11 cellular contexts compared by ENCODE assay signal in the genomic region with DNA sequence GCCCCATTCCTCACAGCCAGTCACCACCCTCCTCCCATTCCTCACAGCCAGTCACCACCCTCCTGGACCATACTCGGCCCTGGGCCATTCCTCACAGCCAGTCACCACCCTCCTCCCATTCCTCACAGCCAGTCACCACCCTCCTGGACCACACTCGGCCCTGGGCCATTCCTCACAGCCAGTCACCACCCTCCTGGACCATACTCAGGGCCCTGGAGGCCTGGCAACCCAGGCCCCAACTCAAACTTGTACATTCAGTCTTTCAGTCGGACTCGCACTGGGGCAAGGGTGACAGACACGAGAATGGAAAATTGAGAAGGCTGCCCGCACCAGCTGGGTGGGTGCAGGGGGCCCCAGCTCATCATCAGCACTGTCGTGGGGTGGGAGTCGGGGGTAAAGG. TPM values are rescaled to one million over a fixed set of nuclear protein-coding genes. Genes with fewer than 3 reads are reported as not detected.
DNase-seq lines count a peak whose midpoint lies in the region; ATAC-seq, FAIRE-seq and TF ChIP-seq lines count a peak whose summit lies in the region.
"Had no signal": no experiment of that assay in that cellular context is flagged by ENCODE, and none has a peak within 500 bp of the region (broad histone marks: within the 10 kb centered on the region; RNA-seq: fewer than 3 reads in every experiment).

No MANE protein-coding gene starts in this region.

- intact Hi-C loops in HepG2 (cut with micrococcal nuclease; ENCODE audit: unreplicated experiment) = no loop called here
- intact Hi-C loops in right lobe of liver (cut with DNase I) = no loop called here
- intact Hi-C loops in aorta (cut with DNase I) = loop anchor here in 1 of 2 donors (2.0 kb wide), 1 partner anchor 30 kb away; a partner anchor contains a TSS

- FAIRE-seq in HepG2 (lab: Jason Lieb, UNC) (no peak), D721Med (lab: Jason Lieb, UNC) (no peak)
- FAIRE-seq: TTC549 had no signal

- H3K9ac ChIP-seq in HepG2 (ENCODE audit: insufficient read depth, low read depth, low read length) (no peak overlapping the region), mesenchymal stem cell (ENCODE audit: low read length) (peak overlapping the region; percentile 69)

- H3K27ac ChIP-seq in HepG2 (ENCODE audit: extremely low read length, insufficient read depth, low read length) = no peak overlapping the region
- H3K27ac ChIP-seq in right lobe of liver = no peak overlapping the region
- H3K27ac ChIP-seq in mesenchymal stem cell (ENCODE audit: low read length, poor library complexity, severe bottlenecking) = no peak overlapping the region
- peak overlapping the region in 1 of 2 donors; percentile 99 for H3K27ac ChIP-seq in aorta (ENCODE audit: low read depth in 1 of 2, low read length in 2 of 2)
- H3K27ac ChIP-seq: ovary had no signal

- H2BK12ac ChIP-seq in mesenchymal stem cell (ENCODE audit: low read length in 2 of 2) = no peak overlapping the region

- H2BK5ac ChIP-seq in mesenchymal stem cell (ENCODE audit: low read depth, low read length, poor library complexity, severe bottlenecking) = no peak overlapping the region

- BruUV-seq in HepG2 (replicated peaks; lab: Mats Ljungman, UMichigan) = no TSS peak

- TF ChIP-seq CTCF in HepG2 (CRISPR knock-in tag; IDR thresholded peaks at IDR 0.05) = no peak
- no peak for TF ChIP-seq CTCF in right lobe of liver (IDR thresholded peaks at IDR 0.05)
- no peak for TF ChIP-seq CTCF in epithelial cell of esophagus (IDR thresholded peaks at IDR 0.05; ENCODE audit: insufficient read depth, low read depth, low read length, missing control alignments)
- no peak for TF ChIP-seq CTCF in D721Med (IDR thresholded peaks at IDR 0.05; ENCODE audit: insufficient read depth, missing control alignments)

- DNase-seq in HepG2 (ENCODE audit: low spot score) = no peak
- DNase-seq in right lobe of liver = no peak
- DNase-seq in epithelial cell of esophagus (ENCODE audit: low read depth) = peak; percentile 14
- DNase-seq in mesenchymal stem cell = no peak
- peak; percentile 92 to 93 for DNase-seq in aorta
- no peak for DNase-seq in NCI-H345 treated with DMSO at 0.1 percent for 48 hours (lab: John Stamatoyannopoulos, UW; ENCODE audit: unreplicated experiment)
- no peak for DNase-seq in D721Med (ENCODE audit: insufficient read length, low spot score)
- DNase-seq in SHP77 (lab: John Stamatoyannopoulos, UW) = no peak
- DNase-seq: NCI-H187 treated with DMSO at 0.1 percent for 48 hours, ovary had no signal

- H3K27me3 ChIP-seq in HepG2 (ENCODE audit: control insufficient read depth in 1 of 2, insufficient read depth in 2 of 2, low read length in 2 of 2) (no peaks in the 10 kb centered on the region), right lobe of liver (no peaks in the 10 kb centered on the region), mesenchymal stem cell (ENCODE audit: control insufficient read depth in 1 of 2, insufficient read depth in 1 of 2, low read length in 2 of 2) (no peaks in the 10 kb centered on the region), aorta (ENCODE audit: control insufficient read depth in 1 of 2, insufficient read depth in 2 of 2, low read length in 1 of 2) (no peaks in the 10 kb centered on the region)
- H3K27me3 ChIP-seq: ovary had no signal

- H3K4me2 ChIP-seq in HepG2 (ENCODE audit: low read depth, low read length) (no peak overlapping the region), mesenchymal stem cell (ENCODE audit: low read length, poor library complexity, severe bottlenecking) (no peak overlapping the region)

- no peak overlapping the region for H2AK5ac ChIP-seq in mesenchymal stem cell (ENCODE audit: low read length, severe bottlenecking)

- H4K91ac ChIP-seq in mesenchymal stem cell (ENCODE audit: low read length) = no peak overlapping the region

- H3K14ac ChIP-seq in mesenchymal stem cell (ENCODE audit: low read length in 2 of 2) = no peak overlapping the region

- H2BK15ac ChIP-seq in mesenchymal stem cell (ENCODE audit: low read depth, poor library complexity, severe bottlenecking) = no peak overlapping the region

- H3K36me3 ChIP-seq in HepG2 (replicated peaks in 1 of 2; ENCODE audit: control insufficient read depth in 1 of 2, insufficient read depth in 2 of 2, low read length in 2 of 2) (peaks cover 17 to 34% of the 10 kb centered on the region in 2 experiments), right lobe of liver (peaks cover 0 to 37% (median 8%) of the 10 kb centered on the region in 4 donors), mesenchymal stem cell (ENCODE audit: control insufficient read depth in 1 of 2, insufficient read depth in 2 of 2, low read depth in 1 of 2, low read length in 2 of 2) (peaks cover 36 to 55% of the 10 kb centered on the region in 2 experiments), aorta (ENCODE audit: control insufficient read depth in 1 of 2, insufficient read depth in 2 of 2, low read length in 1 of 2) (peaks cover 0 to 6% of the 10 kb centered on the region in 2 donors)
- H3K36me3 ChIP-seq: ovary had no signal

- TF ChIP-seq POLR2A in HepG2 (IDR thresholded peaks at IDR 0.05; ENCODE audit: insufficient read depth in 1 of 2, low read depth in 2 of 2, low read length in 2 of 2) (no peak), right lobe of liver (IDR thresholded peaks at IDR 0.05) (no peak)

- H3K4me1 ChIP-seq in HepG2 (ENCODE audit: insufficient read depth, low read length) = peaks cover 30% of the 10 kb centered on the region
- H3K4me1 ChIP-seq in right lobe of liver = no peaks in the 10 kb centered on the region
- H3K4me1 ChIP-seq in mesenchymal stem cell (ENCODE audit: control insufficient read depth, insufficient read depth, low read depth, low read length) = peaks cover 13% of the 10 kb centered on the region
- no peaks in the 10 kb centered on the region for H3K4me1 ChIP-seq in aorta (ENCODE audit: control insufficient read depth in 1 of 2, insufficient read depth in 2 of 2, low read length in 2 of 2)

- POLR2A ChIA-PET in HepG2 (lab: Yijun Ruan, JAX) = no interaction called here

- no peak overlapping the region for H3K23ac ChIP-seq in mesenchymal stem cell (ENCODE audit: low read length in 2 of 2)

- no peaks in the 10 kb centered on the region for H3K79me2 ChIP-seq in HepG2 (ENCODE audit: insufficient read depth, low read length)

- H4K8ac ChIP-seq in mesenchymal stem cell (ENCODE audit: low read length) = no peak overlapping the region

- no peak overlapping the region for H3K4me3 ChIP-seq in HepG2 (replicated peaks in 1 of 3; ENCODE audit: insufficient read depth in 1 of 3, low read depth in 2 of 3, low read length in 3 of 3)
- H3K4me3 ChIP-seq in right lobe of liver = no peak overlapping the region
- no peak overlapping the region for H3K4me3 ChIP-seq in epithelial cell of esophagus (ENCODE audit: low read length)
- no peak overlapping the region for H3K4me3 ChIP-seq in mesenchymal stem cell (ENCODE audit: insufficient read depth in 1 of 2, low read depth in 1 of 2, low read length in 2 of 2)
- no peak overlapping the region for H3K4me3 ChIP-seq in aorta (ENCODE audit: low read length in 2 of 2)
- H3K4me3 ChIP-seq: ovary had no signal

- no peak overlapping the region for H2BK120ac ChIP-seq in mesenchymal stem cell (ENCODE audit: low read depth, low read length)

- H3K9me3 ChIP-seq in HepG2 (ENCODE audit: low read length) (no peaks in the 10 kb centered on the region), right lobe of liver (no peaks in the 10 kb centered on the region), mesenchymal stem cell (ENCODE audit: control insufficient read depth, low read length) (no peaks in the 10 kb centered on the region), aorta (ENCODE audit: control insufficient read depth, low read length) (no peaks in the 10 kb centered on the region)
- H3K9me3 ChIP-seq: ovary had no signal

- H3K18ac ChIP-seq in mesenchymal stem cell (ENCODE audit: low read depth in 1 of 2, low read length in 2 of 2) = no peak overlapping the region

- no peak for TF ChIP-seq RAD21 in HepG2 (CRISPR knock-in tag; IDR thresholded peaks at IDR 0.05)

- H4K20me1 ChIP-seq in HepG2 (ENCODE audit: insufficient read depth, low read length) = no peaks in the 10 kb centered on the region

- in situ Hi-C loops in HepG2 (cut with HindIII; ENCODE audit: extremely low pct_ligation_motif_present, low pct_unique_long_range_greater_than_20kb) = no loop called here

- ATAC-seq in HepG2 = no peak
- no peak for ATAC-seq in right lobe of liver
- ATAC-seq in aorta (ENCODE audit: low FRiP score) = peak; percentile 92

- no peak for TF ChIP-seq EP300 in HepG2 (IDR thresholded peaks at IDR 0.05; ENCODE audit: low read depth in 2 of 2, low read length in 2 of 2)
- TF ChIP-seq EP300 in HepG2 (CRISPR knock-in tag; IDR thresholded peaks at IDR 0.05; ENCODE audit: borderline replicate concordance) = no peak

- no peak overlapping the region for H3K4ac ChIP-seq in mesenchymal stem cell (ENCODE audit: low read depth in 1 of 2, low read length in 2 of 2)

- 92% methylated on average over 8 of the region's 8 CpGs for WGBS in HepG2 (ENCODE audit: low lambda C conversion rate)
- WGBS in right lobe of liver (ENCODE audit: insufficient coverage, low coverage, low lambda C conversion rate, missing lambda C conversion rate) = 78% methylated on average over 8 of the region's 8 CpGs
- WGBS in mesenchymal stem cell = 84% methylated on average over 8 of the region's 8 CpGs
- 7 to 13% methylated on average over 8 of the region's 8 CpGs for WGBS in aorta, 2 donors

- CTCF ChIA-PET in HepG2 (lab: Yijun Ruan, JAX; ENCODE audit: low intra/inter-chr PET ratio, low total read pairs) = no interaction called here

- H2AFZ ChIP-seq in HepG2 (ENCODE audit: low read length) (no peak overlapping the region), mesenchymal stem cell (ENCODE audit: low read depth, low read length) (no peak overlapping the region)

- H3K79me1 ChIP-seq in mesenchymal stem cell (replicated peaks; ENCODE audit: low read length, poor library complexity, severe bottlenecking) = no peaks in the 10 kb centered on the region

RNA-seq across cellular contexts. Expression of a gene that starts 30.4 kb away (rescaled TPM):
- total RNA-seq in HepG2 (2016; rRNA removed; fragmentation: Illumina TruSeq; extraction: Trizol) (47.7 and 67.2 TPM in 2 replicates), right lobe of liver (10 to 100 TPM; 14.1 to 20.5 (median 16.1) TPM), aorta (10 to 100 TPM; 52.0 to 58.8 TPM)
- total RNA-seq in HepG2 (2016; cell fraction: cytosol; rRNA removed; fragmentation: Illumina TruSeq; extraction: Trizol; ENCODE audit: low read depth) = 118 and 125 TPM in 2 replicates
- total RNA-seq in HepG2 (2016; cell fraction: insoluble cytoplasmic fraction; rRNA removed; fragmentation: Illumina TruSeq; extraction: Trizol) = 39.3 and 64.3 TPM in 2 replicates
- total RNA-seq in HepG2 (2016; cell fraction: membrane; rRNA removed; fragmentation: Illumina TruSeq; extraction: Trizol) = 103 and 104 TPM in 2 replicates
- total RNA-seq in HepG2 (2016; cell fraction: nucleus; rRNA removed; fragmentation: Illumina TruSeq; extraction: Trizol) = 38.8 and 51.8 TPM in 2 replicates
- polyA plus RNA-seq in HepG2 (2011; rRNA removed) (67.1 and 73.1 TPM in 2 replicates), aorta (10 to 100 TPM; 15.3 to 19.5 TPM)
- 53.2 and 56.1 TPM in 2 replicates for polyA plus RNA-seq in HepG2 (2011; cell fraction: cytosol; rRNA removed)
- 50.7 and 52.2 TPM in 2 replicates for polyA plus RNA-seq in HepG2 (2011; cell fraction: nucleus; rRNA removed)
- 78.2 and 88.0 TPM in 2 replicates for polyA plus RNA-seq in HepG2 (2012)
- 38.6 and 41.3 TPM in 2 replicates for polyA plus RNA-seq in HepG2 (2016; cell fraction: cytosol; fragmentation: Illumina TruSeq; extraction: Trizol; ENCODE audit: low read depth)
- 59.9 and 75.2 TPM in 2 replicates for polyA plus RNA-seq in HepG2 (2016; cell fraction: insoluble cytoplasmic fraction; fragmentation: Illumina TruSeq; extraction: Trizol; ENCODE audit: low read depth)
- polyA plus RNA-seq in HepG2 (2016; cell fraction: membrane; fragmentation: Illumina TruSeq; extraction: Trizol; ENCODE audit: low read depth) = 80.8 and 99.2 TPM in 2 replicates
- 80.4 and 81.2 TPM in 2 replicates for polyA plus RNA-seq in HepG2 (2016; cell fraction: nucleus; fragmentation: Illumina TruSeq; extraction: Trizol; ENCODE audit: insufficient read depth, low read depth)
- 83.4 and 116 TPM in 2 replicates for polyA minus RNA-seq in HepG2 (2011; rRNA and poly(A)+ RNA removed; ENCODE audit: low replicate concordance)
- polyA minus RNA-seq in HepG2 (2011; cell fraction: cytosol; rRNA and poly(A)+ RNA removed) = 74.6 and 79.0 TPM in 2 replicates
- 55.5 and 74.1 TPM in 2 replicates for polyA minus RNA-seq in HepG2 (2011; cell fraction: nucleus; rRNA and poly(A)+ RNA removed)
- 45.8 TPM for polyA plus RNA-seq in mesenchymal stem cell (2013, experiment 1 of 2)
- 46.2 TPM for polyA plus RNA-seq in mesenchymal stem cell (2013, experiment 2 of 2)

RNA-seq across cellular contexts. Expression of a gene that starts 30.6 kb away (rescaled TPM):
- 61.1 and 69.8 TPM in 2 replicates for total RNA-seq in HepG2 (2016; rRNA removed; fragmentation: Illumina TruSeq; extraction: Trizol)
- total RNA-seq in HepG2 (2016; cell fraction: cytosol; rRNA removed; fragmentation: Illumina TruSeq; extraction: Trizol; ENCODE audit: low read depth) = 34.2 and 37.8 TPM in 2 replicates
- 63.6 and 70.0 TPM in 2 replicates for total RNA-seq in HepG2 (2016; cell fraction: insoluble cytoplasmic fraction; rRNA removed; fragmentation: Illumina TruSeq; extraction: Trizol)
- 62.0 and 64.0 TPM in 2 replicates for total RNA-seq in HepG2 (2016; cell fraction: membrane; rRNA removed; fragmentation: Illumina TruSeq; extraction: Trizol)
- 32.3 and 41.4 TPM in 2 replicates for total RNA-seq in HepG2 (2016; cell fraction: nucleus; rRNA removed; fragmentation: Illumina TruSeq; extraction: Trizol)
- 137 and 144 TPM in 2 replicates for polyA plus RNA-seq in HepG2 (2011; rRNA removed)
- polyA plus RNA-seq in HepG2 (2011; cell fraction: cytosol; rRNA removed) = 155 and 177 TPM in 2 replicates
- polyA plus RNA-seq in HepG2 (2011; cell fraction: nucleus; rRNA removed) = 165 and 174 TPM in 2 replicates
- 79.6 and 111 TPM in 2 replicates for polyA plus RNA-seq in HepG2 (2012)
- polyA plus RNA-seq in HepG2 (2016; cell fraction: cytosol; fragmentation: Illumina TruSeq; extraction: Trizol; ENCODE audit: low read depth) = 46.7 and 48.3 TPM in 2 replicates
- polyA plus RNA-seq in HepG2 (2016; cell fraction: insoluble cytoplasmic fraction; fragmentation: Illumina TruSeq; extraction: Trizol; ENCODE audit: low read depth) = 78.0 and 81.9 TPM in 2 replicates
- polyA plus RNA-seq in HepG2 (2016; cell fraction: membrane; fragmentation: Illumina TruSeq; extraction: Trizol; ENCODE audit: low read depth) = 47.5 and 59.5 TPM in 2 replicates
- polyA plus RNA-seq in HepG2 (2016; cell fraction: nucleus; fragmentation: Illumina TruSeq; extraction: Trizol; ENCODE audit: insufficient read depth, low read depth) = 89.0 and 97.4 TPM in 2 replicates
- 42.5 and 59.2 TPM in 2 replicates for polyA minus RNA-seq in HepG2 (2011; rRNA and poly(A)+ RNA removed; ENCODE audit: low replicate concordance)
- 31.3 and 38.9 TPM in 2 replicates for polyA minus RNA-seq in HepG2 (2011; cell fraction: cytosol; rRNA and poly(A)+ RNA removed)
- 31.5 and 44.4 TPM in 2 replicates for polyA minus RNA-seq in HepG2 (2011; cell fraction: nucleus; rRNA and poly(A)+ RNA removed)
- total RNA-seq in right lobe of liver = 10 to 100 TPM in 5 of 6 experiments, 1 to 10 TPM in 1; 9.3 to 48.6 (median 21.8) TPM
- polyA plus RNA-seq in mesenchymal stem cell (2013, experiment 1 of 2) = 45.9 TPM
- 44.2 TPM for polyA plus RNA-seq in mesenchymal stem cell (2013, experiment 2 of 2)
- 10 to 100 TPM; 45.9 to 76.0 TPM for total RNA-seq in aorta
- 100 to 1,000 TPM in 1 of 2 donors, 10 to 100 TPM in 1; 34.4 to 162 TPM for polyA plus RNA-seq in aorta

RNA-seq across cellular contexts. Expression of a gene that starts 38.6 kb away (rescaled TPM):
- total RNA-seq in HepG2 (2016; rRNA removed; fragmentation: Illumina TruSeq; extraction: Trizol) (27.1 and 43.4 TPM in 2 replicates), right lobe of liver (10 to 100 TPM; 29.4 to 82.4 (median 46.4) TPM), aorta (100 to 1,000 TPM in 1 of 2 donors, 10 to 100 TPM in 1; 59.9 to 131 TPM)
- 72.9 and 78.4 TPM in 2 replicates for total RNA-seq in HepG2 (2016; cell fraction: cytosol; rRNA removed; fragmentation: Illumina TruSeq; extraction: Trizol; ENCODE audit: low read depth)
- 23.7 and 43.2 TPM in 2 replicates for total RNA-seq in HepG2 (2016; cell fraction: insoluble cytoplasmic fraction; rRNA removed; fragmentation: Illumina TruSeq; extraction: Trizol)
- 74.7 and 83.2 TPM in 2 replicates for total RNA-seq in HepG2 (2016; cell fraction: membrane; rRNA removed; fragmentation: Illumina TruSeq; extraction: Trizol)
- 38.5 and 40.4 TPM in 2 replicates for total RNA-seq in HepG2 (2016; cell fraction: nucleus; rRNA removed; fragmentation: Illumina TruSeq; extraction: Trizol)
- polyA plus RNA-seq in HepG2 (2011; rRNA removed) (44.1 and 56.8 TPM in 2 replicates), aorta (10 to 100 TPM; 26.5 to 65.7 TPM)
- polyA plus RNA-seq in HepG2 (2011; cell fraction: cytosol; rRNA removed) = 43.1 and 61.0 TPM in 2 replicates
- 170 and 187 TPM in 2 replicates for polyA plus RNA-seq in HepG2 (2011; cell fraction: nucleus; rRNA removed)
- polyA plus RNA-seq in HepG2 (2012) = 22.9 and 33.5 TPM in 2 replicates
- polyA plus RNA-seq in HepG2 (2016; cell fraction: cytosol; fragmentation: Illumina TruSeq; extraction: Trizol; ENCODE audit: low read depth) = 7.9 and 8.6 TPM in 2 replicates
- 17.6 and 23.7 TPM in 2 replicates for polyA plus RNA-seq in HepG2 (2016; cell fraction: insoluble cytoplasmic fraction; fragmentation: Illumina TruSeq; extraction: Trizol; ENCODE audit: low read depth)
- polyA plus RNA-seq in HepG2 (2016; cell fraction: membrane; fragmentation: Illumina TruSeq; extraction: Trizol; ENCODE audit: low read depth) = 13.1 and 13.7 TPM in 2 replicates
- 99.7 and 100 TPM in 2 replicates for polyA plus RNA-seq in HepG2 (2016; cell fraction: nucleus; fragmentation: Illumina TruSeq; extraction: Trizol; ENCODE audit: insufficient read depth, low read depth)
- 44.8 and 70.0 TPM in 2 replicates for polyA minus RNA-seq in HepG2 (2011; rRNA and poly(A)+ RNA removed; ENCODE audit: low replicate concordance)
- polyA minus RNA-seq in HepG2 (2011; cell fraction: cytosol; rRNA and poly(A)+ RNA removed) = 34.6 and 36.4 TPM in 2 replicates
- polyA minus RNA-seq in HepG2 (2011; cell fraction: nucleus; rRNA and poly(A)+ RNA removed) = 46.0 and 49.1 TPM in 2 replicates
- polyA plus RNA-seq in mesenchymal stem cell (2013, experiment 1 of 2) = 40.1 TPM
- polyA plus RNA-seq in mesenchymal stem cell (2013, experiment 2 of 2) = 39.0 TPM

Comparison
In these comparisons a context has a peak if more than half of its experiments do, and no peak if none do; other contexts are left out.
1. DNase-seq: peak in epithelial cell of esophagus (single experiment) and aorta (2 of 2); none in HepG2 (single experiment), right lobe of liver (0 of 3), mesenchymal stem cell (single experiment), NCI-H345 treated with DMSO at 0.1 percent for 48 hours (single experiment), D721Med (single experiment) and SHP77 (0 of 2).